11 cellular contexts compared by ENCODE assay signal in the genomic region with DNA sequence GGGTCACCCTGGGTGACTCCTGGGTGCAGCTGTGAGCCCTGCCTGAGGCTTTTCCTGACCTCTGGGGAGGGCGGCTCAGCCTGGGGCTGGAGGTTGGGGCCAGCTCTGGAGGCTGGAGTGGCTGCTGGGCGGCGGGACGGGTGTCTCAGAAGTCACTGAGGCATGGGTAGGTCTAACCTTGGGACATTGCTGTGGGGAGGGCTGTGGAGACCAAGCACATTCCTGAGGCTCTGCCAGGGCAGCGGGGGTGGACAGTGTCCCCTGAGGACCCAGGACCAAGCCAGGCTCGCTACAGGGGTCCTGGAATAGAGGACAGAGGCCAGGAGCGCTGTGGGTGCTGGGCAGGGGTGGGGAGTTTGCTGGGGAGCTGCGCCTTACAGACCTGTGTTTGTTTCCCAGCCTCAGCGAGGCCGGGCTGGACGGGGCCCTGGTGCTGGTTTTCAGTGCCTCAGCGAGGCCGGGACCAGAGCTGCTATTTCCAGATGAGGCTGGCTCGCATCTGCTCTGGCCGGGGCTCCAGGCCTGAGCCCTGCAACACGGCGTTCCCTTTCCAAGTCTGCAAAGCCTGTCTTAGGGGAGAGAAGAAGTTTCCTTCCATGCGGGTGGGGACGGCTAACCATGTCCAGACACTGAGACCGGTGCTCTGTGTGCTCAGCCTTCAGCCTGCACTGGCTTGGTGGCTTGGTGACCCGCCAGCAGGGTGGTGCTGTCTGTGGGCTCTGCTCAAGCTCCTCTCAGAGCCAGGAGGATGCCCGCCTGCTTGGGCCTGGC. TPM values are rescaled to one million over a fixed set of nuclear protein-coding genes. Genes with fewer than 3 reads are reported as not detected.
DNase-seq lines count a peak whose midpoint lies in the region; ATAC-seq, FAIRE-seq and TF ChIP-seq lines count a peak whose summit lies in the region.
"Had no signal": no experiment of that assay in that cellular context is flagged by ENCODE, and none has a peak within 500 bp of the region (broad histone marks: within the 10 kb centered on the region; RNA-seq: fewer than 3 reads in every experiment).

No MANE protein-coding gene starts in this region.

- H3K4me3 Mint-ChIP-seq in IgD-negative memory B cell (peak overlapping the region in 3 of 4 donors; percentile 30 to 91 (median 85)), naive B cell (peak overlapping the region in 6 of 8 donors; percentile 42 to 93 (median 76))
- H3K4me3 Mint-ChIP-seq in central memory CD8-positive, alpha-beta T cell: peak overlapping the region; percentile 89

- POLR2A ChIA-PET in A549 (lab: Yijun Ruan, JAX): no interaction called here

- peaks cover 0 to 20% (median 14%) of the 10 kb centered on the region in 3 donors for H3K4me1 Mint-ChIP-seq in IgD-negative memory B cell
- peaks cover 31% of the 10 kb centered on the region for H3K4me1 Mint-ChIP-seq in central memory CD8-positive, alpha-beta T cell
- peaks cover 28 to 39% (median 37%) of the 10 kb centered on the region in 3 donors for H3K4me1 Mint-ChIP-seq in naive B cell

- H3K4me3 ChIP-seq in A549: no peak overlapping the region

- ATAC-seq in A549 (no peak), naive B cell (ENCODE audit: low read depth in 2 of 2) (no peak), GM18870 (IDR thresholded peaks at IDR 0.05; ENCODE audit: unreplicated experiment) (no peak)
- ATAC-seq in central memory CD8-positive, alpha-beta T cell (replicated peaks; ENCODE audit: extremely low read depth, poor library complexity, severe bottlenecking): no peak

- peaks cover 27% of the 10 kb centered on the region for H3K4me1 ChIP-seq in A549

- H3K9me3 Mint-ChIP-seq in IgD-negative memory B cell: no peaks in the 10 kb centered on the region
- H3K9me3 Mint-ChIP-seq in central memory CD8-positive, alpha-beta T cell: no peaks in the 10 kb centered on the region
- peaks cover 0 to 5% (median 0%) of the 10 kb centered on the region in 7 donors for H3K9me3 Mint-ChIP-seq in naive B cell

- no peak for TF ChIP-seq RAD21 in A549 (conservative IDR thresholded peaks at IDR 0.05 in 1 of 2, IDR thresholded peaks at IDR 0.05 in 1 of 2)

- 94% methylated on average over 14 of the region's 22 CpGs for WGBS in A549 (ENCODE audit: missing lambda C conversion rate)

- H3K36me3 Mint-ChIP-seq in IgD-negative memory B cell (no peaks in the 10 kb centered on the region), naive B cell (peaks cover 5 to 10% of the 10 kb centered on the region in 2 donors)
- H3K36me3 Mint-ChIP-seq in central memory CD8-positive, alpha-beta T cell (ENCODE audit: insufficient read depth): peaks cover 25% of the 10 kb centered on the region

- TF ChIP-seq CTCF in A549 (IDR thresholded peaks at IDR 0.05): no peak

- CTCF ChIA-PET in A549 (lab: Yijun Ruan, JAX): no interaction called here

- peak overlapping the region; percentile 91; the same call in 2 of the 3 replicates for H3K4me2 ChIP-seq in A549

- no peaks in the 10 kb centered on the region for H3K9me3 ChIP-seq in A549

- TF ChIP-seq POLR2A in A549 (IDR thresholded peaks at IDR 0.05; ENCODE audit: low read length): no peak

- FAIRE-seq in A549 (lab: Jason Lieb, UNC): no peak
- FAIRE-seq: urothelium cell line had no signal

- H3K27me3 Mint-ChIP-seq in IgD-negative memory B cell (no peaks in the 10 kb centered on the region), naive B cell (no peaks in the 10 kb centered on the region)
- no peaks in the 10 kb centered on the region for H3K27me3 Mint-ChIP-seq in central memory CD8-positive, alpha-beta T cell

- no peak for TF ChIP-seq EP300 in A549 (IDR thresholded peaks at IDR 0.05)

- no peak for DNase-seq in A549 (ENCODE audit: low read depth in 1 of 2, low spot score in 1 of 2)
- DNase-seq in central memory CD8-positive, alpha-beta T cell (ENCODE audit: low spot score in 2 of 2): no peak
- DNase-seq in naive B cell: no peak
- no peak for DNase-seq in NCI-H524 treated with DMSO at 0.1 percent for 48 hours (lab: John Stamatoyannopoulos, UW)
- DNase-seq in COR-L47 (lab: John Stamatoyannopoulos, UW): no peak
- no peak for DNase-seq in NCI-H2081 treated with DMSO at 0.1 percent for 48 hours (lab: John Stamatoyannopoulos, UW)
- DNase-seq: NCI-H446 had no signal

- peak overlapping the region in 1 of 3 donors; percentile 28 for H3K27ac Mint-ChIP-seq in IgD-negative memory B cell
- peak overlapping the region; percentile 86 for H3K27ac Mint-ChIP-seq in central memory CD8-positive, alpha-beta T cell (ENCODE audit: low read depth)
- peak overlapping the region in 1 of 6 donors; percentile 96 for H3K27ac Mint-ChIP-seq in naive B cell

- peak overlapping the region in 1 of 2 experiments; percentile 54; a peak in 2 of 6 replicates for H3K27ac ChIP-seq in A549
- H3K27ac ChIP-seq: HL-60 had no signal

TF ChIP-seq in A549, 52 proteins besides CTCF, POLR2A, EP300 and RAD21:
- TF ChIP-seq SREBF2 (IDR thresholded peaks at IDR 0.05): no peak
- no peak for TF ChIP-seq RARB (CRISPR knock-in tag; IDR thresholded peaks at IDR 0.05)
- no peak for TF ChIP-seq CBX2 (IDR thresholded peaks at IDR 0.05; ENCODE audit: borderline replicate concordance, low read depth)
- TF ChIP-seq RFX5 (IDR thresholded peaks at IDR 0.05): no peak
- TF ChIP-seq EHF (CRISPR knock-in tag; IDR thresholded peaks at IDR 0.05): no peak
- TF ChIP-seq NFE2L2 (conservative IDR thresholded peaks at IDR 0.05; ENCODE audit: low read length): no peak
- TF ChIP-seq, protein P1, sequence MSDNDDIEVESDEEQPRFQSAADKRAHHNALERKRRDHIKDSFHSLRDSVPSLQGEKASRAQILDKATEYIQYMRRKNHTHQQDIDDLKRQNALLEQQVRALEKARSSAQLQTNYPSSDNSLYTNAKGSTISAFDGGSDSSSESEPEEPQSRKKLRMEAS (IDR thresholded peaks at IDR 0.05): no peak
- no peak for TF ChIP-seq NR3C1 (IDR thresholded peaks at IDR 0.05)
- TF ChIP-seq JUN (IDR thresholded peaks at IDR 0.05): no peak
- TF ChIP-seq RNF2 (IDR thresholded peaks at IDR 0.05; ENCODE audit: borderline replicate concordance, low read depth): no peak
- TF ChIP-seq NPAS2 (CRISPR knock-in tag; IDR thresholded peaks at IDR 0.05; ENCODE audit: borderline replicate concordance): no peak
- no peak for TF ChIP-seq BHLHE40 (IDR thresholded peaks at IDR 0.05; ENCODE audit: low read depth, low read length)
- TF ChIP-seq POLR2AphosphoS2 (conservative IDR thresholded peaks at IDR 0.05; ENCODE audit: low read length): no peak
- TF ChIP-seq PHF8 (IDR thresholded peaks at IDR 0.05; ENCODE audit: borderline replicate concordance, low read depth): no peak
- no peak for TF ChIP-seq HDAC2 (IDR thresholded peaks at IDR 0.05)

RNA-seq across cellular contexts. Expression of a gene that starts 3.0 kb away (rescaled TPM):
- polyA plus RNA-seq in A549 (2011; rRNA removed) (252 and 291 TPM in 2 replicates), A549 (2017; fragmentation: RNase III; extraction: RNeasy Plus Mini Kit Qiagen cat#74134 plus additional on column Dnase treatment) (439 to 448 TPM (median 446 TPM) in 3 replicates), IgD-negative memory B cell (881 TPM), naive B cell (ENCODE audit: low read depth in 6 of 6) (100 to 1,000 TPM; 411 to 627 (median 548) TPM)
- polyA plus RNA-seq in A549 (2012; cell fraction: cytosol; rRNA removed): 933 and 1,036 TPM in 2 replicates
- polyA plus RNA-seq in A549 (2012; cell fraction: nucleus; rRNA removed): 681 and 864 TPM in 2 replicates
- polyA minus RNA-seq in A549 (2011; rRNA and poly(A)+ RNA removed): 205 and 259 TPM in 2 replicates

RNA-seq across cellular contexts. Expression of a gene that starts 57.8 kb away (rescaled TPM):
- 15.4 and 15.6 TPM in 2 replicates for polyA plus RNA-seq in A549 (2011; rRNA removed)
- 26.6 and 30.8 TPM in 2 replicates for polyA plus RNA-seq in A549 (2012; cell fraction: cytosol; rRNA removed)
- polyA plus RNA-seq in A549 (2012; cell fraction: nucleus; rRNA removed): 39.8 and 40.3 TPM in 2 replicates
- polyA plus RNA-seq in A549 (2017; fragmentation: RNase III; extraction: RNeasy Plus Mini Kit Qiagen cat#74134 plus additional on column Dnase treatment): 12.2 to 14.4 TPM (median 12.3 TPM) in 3 replicates
- 14.7 and 16.7 TPM in 2 replicates for polyA minus RNA-seq in A549 (2011; rRNA and poly(A)+ RNA removed)
- 50.1 TPM for polyA plus RNA-seq in IgD-negative memory B cell
- 10 to 100 TPM; 49.2 to 66.0 (median 57.7) TPM for polyA plus RNA-seq in naive B cell (ENCODE audit: low read depth in 6 of 6)

RNA-seq across cellular contexts. Expression of a gene that starts 58.3 kb away (rescaled TPM):
- 0.28 and 0.31 TPM in 2 replicates for polyA plus RNA-seq in A549 (2011; rRNA removed)
- polyA plus RNA-seq in A549 (2012; cell fraction: cytosol; rRNA removed): 0.07 and 0.12 TPM in 2 replicates
- polyA plus RNA-seq in A549 (2012; cell fraction: nucleus; rRNA removed): 0.14 and 0.15 TPM in 2 replicates
- 0.05 to 0.12 TPM in 2 of 3 replicates, not detected in the other for polyA plus RNA-seq in A549 (2017; fragmentation: RNase III; extraction: RNeasy Plus Mini Kit Qiagen cat#74134 plus additional on column Dnase treatment)
- polyA minus RNA-seq in A549 (2011; rRNA and poly(A)+ RNA removed): 0.19 and 0.50 TPM in 2 replicates
- polyA plus RNA-seq in IgD-negative memory B cell: 0.66 TPM
- 10 to 100 TPM in 2 of 6 donors, 1 to 10 TPM in 4; 4.1 to 33.6 (median 7.5) TPM for polyA plus RNA-seq in naive B cell (ENCODE audit: low read depth in 6 of 6)
